Comparison of ENCODE assay signal across 14 cellular contexts in genomic region chr12:56324196-56324595, GRCh38. TPM values are rescaled to one million over a fixed set of nuclear protein-coding genes. Genes with fewer than 3 reads are reported as not detected.
A peak's percentile ranks its signal among the peaks of the same experiment; 100 is the strongest.
DNase-seq lines count a peak whose midpoint lies in the region; ATAC-seq and TF ChIP-seq lines count a peak whose summit lies in the region.
"Had no signal": no experiment of that assay in that cellular context is flagged by ENCODE, and none has a peak within 500 bp of the region (broad histone marks: within the 10 kb centered on the region; RNA-seq: fewer than 3 reads in every experiment).

No MANE protein-coding gene starts in this region.

- TF ChIP-seq CTCF in foreskin keratinocyte (conservative IDR thresholded peaks at IDR 0.05) = no peak

- no peak overlapping the region for H3K27ac ChIP-seq in foreskin keratinocyte
- H3K27ac ChIP-seq: HL-60 had no signal

- H3K4me3 Mint-ChIP-seq in activated T-helper 17 cell treated with anti-CD3 and anti-CD28 coated beads, Interleukin-2, amount 50 U/mL, for 72 hours = no peak overlapping the region
- H3K4me3 Mint-ChIP-seq: B cell; CD4-positive, alpha-beta T cell; GM23338 had no signal

- ATAC-seq in activated T-helper 17 cell treated with anti-CD3 and anti-CD28 coated beads, Interleukin-2, amount 50 U/mL, for 72 hours (replicated peaks) = no peak
- ATAC-seq in foreskin keratinocyte = no peak
- ATAC-seq: GM23338 had no signal

- DNase-seq in NCI-H226 (peak; percentile 0), islet precursor cell (peak; percentile 52), foreskin keratinocyte (no peak), amygdala (lab: John Stamatoyannopoulos, UW) (no peak)
- no peak for DNase-seq in central memory CD4-positive, alpha-beta T cell
- DNase-seq: C1 segment of cervical spinal cord; Calu3; CD4-positive, alpha-beta T cell; DMS 273 treated with DMSO at 0.1 percent for 48 hours; H7 had no signal

- peaks cover 6% of the 10 kb centered on the region for H3K4me1 Mint-ChIP-seq in activated T-helper 17 cell treated with anti-CD3 and anti-CD28 coated beads, Interleukin-2, amount 50 U/mL, for 72 hours
- H3K4me1 Mint-ChIP-seq: B cell, GM23338 had no signal

- H3K36me3 Mint-ChIP-seq in activated T-helper 17 cell treated with anti-CD3 and anti-CD28 coated beads, Interleukin-2, amount 50 U/mL, for 72 hours (ENCODE audit: low read depth) = peaks cover 54% of the 10 kb centered on the region

- H3K4me1 ChIP-seq in foreskin keratinocyte = no peaks in the 10 kb centered on the region

- H3K9me3 Mint-ChIP-seq in activated T-helper 17 cell treated with anti-CD3 and anti-CD28 coated beads, Interleukin-2, amount 50 U/mL, for 72 hours = no peaks in the 10 kb centered on the region
- H3K9me3 Mint-ChIP-seq: CD4-positive, alpha-beta T cell; GM23338 had no signal

- H3K27ac Mint-ChIP-seq in activated T-helper 17 cell treated with anti-CD3 and anti-CD28 coated beads, Interleukin-2, amount 50 U/mL, for 72 hours = peak overlapping the region; percentile 33
- H3K27ac Mint-ChIP-seq: B cell; CD4-positive, alpha-beta T cell; GM23338 had no signal

- H3K27me3 Mint-ChIP-seq in activated T-helper 17 cell treated with anti-CD3 and anti-CD28 coated beads, Interleukin-2, amount 50 U/mL, for 72 hours = no peaks in the 10 kb centered on the region
- H3K27me3 Mint-ChIP-seq: B cell; CD4-positive, alpha-beta T cell had no signal

- no peaks in the 10 kb centered on the region for H3K27me3 ChIP-seq in foreskin keratinocyte

RNA-seq across cellular contexts. Expression of gene CNPY2, which starts 8.4 kb away (rescaled TPM):
- 100 to 1,000 TPM in 1 of 2 donors, 10 to 100 TPM in 1; 86.5 to 165 TPM for total RNA-seq in activated T-helper 17 cell treated with anti-CD3 and anti-CD28 coated beads, Interleukin-2, amount 50 U/mL, for 72 hours
- 116 and 122 TPM in 2 replicates for total RNA-seq in foreskin keratinocyte
- 120 and 124 TPM in 2 replicates for polyA plus RNA-seq in foreskin keratinocyte

RNA-seq across cellular contexts. Expression of gene PAN2, which starts 9.6 kb away (rescaled TPM):
- total RNA-seq in activated T-helper 17 cell treated with anti-CD3 and anti-CD28 coated beads, Interleukin-2, amount 50 U/mL, for 72 hours = 10 to 100 TPM; 24.4 to 74.5 TPM
- total RNA-seq in foreskin keratinocyte = 15.9 and 16.3 TPM in 2 replicates
- 8.7 and 11.6 TPM in 2 replicates for polyA plus RNA-seq in foreskin keratinocyte

RNA-seq across cellular contexts. Expression of gene IL23A, which starts 14.5 kb away (rescaled TPM):
- 10 to 100 TPM in 1 of 2 donors, 1 to 10 TPM in 1; 9.8 to 67.1 TPM for total RNA-seq in activated T-helper 17 cell treated with anti-CD3 and anti-CD28 coated beads, Interleukin-2, amount 50 U/mL, for 72 hours
- total RNA-seq in foreskin keratinocyte = 5.0 and 7.3 TPM in 2 replicates
- 8.2 and 8.5 TPM in 2 replicates for polyA plus RNA-seq in foreskin keratinocyte

RNA-seq across cellular contexts. Expression of gene CS, which starts 24.1 kb away (rescaled TPM):
- 100 to 1,000 TPM; 230 to 363 TPM for total RNA-seq in activated T-helper 17 cell treated with anti-CD3 and anti-CD28 coated beads, Interleukin-2, amount 50 U/mL, for 72 hours
- total RNA-seq in foreskin keratinocyte = 150 TPM in 2 replicates
- 85.2 and 101 TPM in 2 replicates for polyA plus RNA-seq in foreskin keratinocyte

RNA-seq across cellular contexts. Expression of gene STAT2, which starts 35.7 kb away (rescaled TPM):
- 100 to 1,000 TPM in 1 of 2 donors, 10 to 100 TPM in 1; 85.0 to 144 TPM for total RNA-seq in activated T-helper 17 cell treated with anti-CD3 and anti-CD28 coated beads, Interleukin-2, amount 50 U/mL, for 72 hours
- 93.7 and 126 TPM in 2 replicates for total RNA-seq in foreskin keratinocyte
- polyA plus RNA-seq in foreskin keratinocyte = 29.8 and 33.8 TPM in 2 replicates

Comparison
In these comparisons a context has a peak if more than half of its experiments do, and no peak if none do; other contexts are left out.
1. DNase-seq: peak in NCI-H226 (single experiment) and islet precursor cell (single experiment); none in foreskin keratinocyte (0 of 2), amygdala (0 of 56) and central memory CD4-positive, alpha-beta T cell (single experiment).